8 cellular contexts compared by ENCODE assay signal in genomic region chr3:88150371-88150770, GRCh38. TPM values are rescaled to one million over a fixed set of nuclear protein-coding genes. Genes with fewer than 3 reads are reported as not detected.
DNase-seq lines count a peak whose midpoint lies in the region; ATAC-seq and TF ChIP-seq lines count a peak whose summit lies in the region.

No MANE protein-coding gene starts in this region.

- H3K4me1 ChIP-seq in ES-I3 (ENCODE audit: insufficient read depth, low read length) (no peaks in the 10 kb centered on the region), KMS-11 (ENCODE audit: low read depth, poor library complexity, severe bottlenecking) (peaks cover 22% of the 10 kb centered on the region)

- H3K27ac ChIP-seq in KMS-11 = peak overlapping the region; percentile 83; the same call in 1 of the 2 replicates
- H3K27ac ChIP-seq in skin epidermis = peak overlapping the region; percentile 60 to 98 (median 92)

- no peak overlapping the region for H3K4me3 ChIP-seq in KMS-11 (IDR thresholded peaks at IDR 0.05; ENCODE audit: insufficient read depth, low read depth, low read length)
- peak overlapping the region; percentile 66 to 96 (median 90) for H3K4me3 ChIP-seq in skin epidermis

- peak overlapping the region; percentile 76 for H3K4me2 ChIP-seq in KMS-11

- H3K4me3 Mint-ChIP-seq in activated T-helper 2 cell treated with anti-CD3 and anti-CD28 coated beads, Interferon-gamma antibody, Interleukin-2, Interleukin-4, amounts not matched to agents 10 μg/mL and 5 μg/mL and 100 μg/mL, durations not matched to agents 14 hours and 24 hours and 36 hours (ENCODE audit: low read depth) = peak overlapping the region; percentile 96

- no peaks in the 10 kb centered on the region for H3K27me3 ChIP-seq in KMS-11 (ENCODE audit: insufficient read depth, low read depth)

- peaks cover 22% of the 10 kb centered on the region for H3K36me3 Mint-ChIP-seq in activated T-helper 2 cell treated with anti-CD3 and anti-CD28 coated beads, Interferon-gamma antibody, Interleukin-2, Interleukin-4, amounts not matched to agents 10 μg/mL and 5 μg/mL and 100 μg/mL, durations not matched to agents 14 hours and 24 hours and 36 hours (ENCODE audit: low read depth)

- H3K4me1 Mint-ChIP-seq in activated T-helper 2 cell treated with anti-CD3 and anti-CD28 coated beads, Interferon-gamma antibody, Interleukin-2, Interleukin-4, amounts not matched to agents 10 μg/mL and 5 μg/mL and 100 μg/mL, durations not matched to agents 14 hours and 24 hours and 36 hours (ENCODE audit: low read depth) = peaks cover 27% of the 10 kb centered on the region

- no peaks in the 10 kb centered on the region for H3K27me3 Mint-ChIP-seq in activated T-helper 2 cell treated with anti-CD3 and anti-CD28 coated beads, Interferon-gamma antibody, Interleukin-2, Interleukin-4, amounts not matched to agents 10 μg/mL and 5 μg/mL and 100 μg/mL, durations not matched to agents 14 hours and 24 hours and 36 hours (ENCODE audit: low read depth)

- peak; percentile 26 for ATAC-seq in GM21515 (IDR thresholded peaks at IDR 0.05; ENCODE audit: unreplicated experiment)

- peak overlapping the region; percentile 99 for H3K27ac Mint-ChIP-seq in activated T-helper 2 cell treated with anti-CD3 and anti-CD28 coated beads, Interferon-gamma antibody, Interleukin-2, Interleukin-4, amounts not matched to agents 10 μg/mL and 5 μg/mL and 100 μg/mL, durations not matched to agents 14 hours and 24 hours and 36 hours

- no peak for DNase-seq in activated T-helper 2 cell treated with anti-CD3 and anti-CD28 coated beads, Interferon-gamma antibody, Interleukin-2, Interleukin-4, amounts not matched to agents 10 μg/mL and 5 μg/mL and 100 μg/mL, durations not matched to agents 14 hours and 24 hours and 36 hours (ENCODE audit: low spot score)
- DNase-seq in hippocampal formation (lab: John Stamatoyannopoulos, UW) (peak; percentile 21 to 45), glomerular visceral epithelial cell (ENCODE audit: extremely low spot score) (no peak), NCI-H1436 treated with DMSO at 0.1 percent for 48 hours (lab: John Stamatoyannopoulos, UW) (no peak)

- H3K9me3 Mint-ChIP-seq in activated T-helper 2 cell treated with anti-CD3 and anti-CD28 coated beads, Interferon-gamma antibody, Interleukin-2, Interleukin-4, amounts not matched to agents 10 μg/mL and 5 μg/mL and 100 μg/mL, durations not matched to agents 14 hours and 24 hours and 36 hours = no peaks in the 10 kb centered on the region

- H4K20me1 ChIP-seq in KMS-11 (ENCODE audit: insufficient read depth) = no peaks in the 10 kb centered on the region

- intact Hi-C loops in activated T-helper 2 cell treated with anti-CD3 and anti-CD28 coated beads, Interferon-gamma antibody, Interleukin-2, Interleukin-4, amounts not matched to agents 10 μg/mL and 5 μg/mL and 100 μg/mL, durations not matched to agents 14 hours and 24 hours and 36 hours (cut with micrococcal nuclease) = no loop called here

- no peak for TF ChIP-seq CTCF in KMS-11 (conservative IDR thresholded peaks at IDR 0.05; ENCODE audit: low read depth, low read length)

- H3K9ac ChIP-seq in ES-I3 (ENCODE audit: low read depth, low read length) = peak overlapping the region; percentile 70
- H3K9ac ChIP-seq in KMS-11 = peak overlapping the region; percentile 81

- no peaks in the 10 kb centered on the region for H3K9me3 ChIP-seq in ES-I3 (ENCODE audit: control insufficient read depth, insufficient read depth, low read length)

- H3K79me2 ChIP-seq in KMS-11 (ENCODE audit: insufficient read depth, low read depth) = peaks cover 21% of the 10 kb centered on the region

- H3K36me3 ChIP-seq in ES-I3 (ENCODE audit: insufficient read depth, low read length) = peaks cover 4% of the 10 kb centered on the region
- no peaks in the 10 kb centered on the region for H3K36me3 ChIP-seq in KMS-11 (ENCODE audit: insufficient read depth)

- peak overlapping the region; percentile 91 for H2AFZ ChIP-seq in KMS-11 (ENCODE audit: low read depth)

RNA-seq across cellular contexts. Expression of gene C3orf38, which starts 0.6 kb away (rescaled TPM):
- 23.1 and 25.4 TPM in 2 replicates for total RNA-seq in activated T-helper 2 cell treated with anti-CD3 and anti-CD28 coated beads, Interferon-gamma antibody, Interleukin-2, Interleukin-4, amounts not matched to agents 10 μg/mL and 5 μg/mL and 100 μg/mL, durations not matched to agents 14 hours and 24 hours and 36 hours

Comparison
In these comparisons a context has a peak if more than half of its experiments do, and no peak if none do; other contexts are left out.
1. DNase-seq: peak in hippocampal formation (2 of 2); none in activated T-helper 2 cell treated with anti-CD3 and anti-CD28 coated beads, Interferon-gamma antibody, Interleukin-2, Interleukin-4, amounts not matched to agents 10 μg/mL and 5 μg/mL and 100 μg/mL, durations not matched to agents 14 hours and 24 hours and 36 hours (single experiment), glomerular visceral epithelial cell (single experiment) and NCI-H1436 treated with DMSO at 0.1 percent for 48 hours (single experiment).